ENCODE assay signal across 8 cellular contexts in the genomic region with DNA sequence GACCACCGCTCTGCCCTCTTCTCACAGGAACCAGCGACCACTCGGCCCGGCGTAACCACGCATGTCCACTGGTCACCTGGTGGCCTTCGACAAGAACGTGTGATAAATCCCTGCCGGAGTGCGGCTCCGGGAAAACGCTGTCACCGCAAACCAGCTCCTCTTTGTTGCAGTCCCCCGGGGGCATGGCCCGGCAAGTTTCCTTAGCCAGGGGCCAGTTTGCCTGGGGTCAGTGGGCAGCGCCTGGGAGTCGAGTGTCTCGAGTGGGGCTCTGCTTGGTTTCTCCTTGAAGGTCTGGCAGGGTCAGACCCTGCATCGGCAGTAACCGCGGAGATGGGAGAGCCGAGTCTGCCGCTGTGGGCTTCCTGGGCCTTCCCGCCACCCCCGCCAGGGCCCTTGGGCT. TPM values are rescaled to one million over a fixed set of nuclear protein-coding genes. Genes with fewer than 3 reads are reported as not detected.
"Had no signal": no experiment of that assay in that cellular context is flagged by ENCODE, and none has a peak within 500 bp of the region (broad histone marks: within the 10 kb centered on the region; RNA-seq: fewer than 3 reads in every experiment).

No MANE protein-coding gene starts in this region.

- DNase-seq: GDM1, GF-D8 had no signal

- H3K4me3 ChIP-seq: GM12878 had no signal

- ATAC-seq: GM12878 had no signal

- FAIRE-seq: G401.6, GM12878, GM12891, GM12892, GM18507, GM19239 had no signal

RNA-seq across cellular contexts. Expression of gene JPH3, which starts 52.5 kb away (rescaled TPM):
- total RNA-seq: GM12878 had no signal
